8 cellular contexts compared by ENCODE assay signal in genomic region chr4:139698167-139698925, GRCh38. TPM values are rescaled to one million over a fixed set of nuclear protein-coding genes. Genes with fewer than 3 reads are reported as not detected.
A peak's percentile ranks its signal among the peaks of the same experiment; 100 is the strongest.
DNase-seq lines count a peak whose midpoint lies in the region; TF ChIP-seq lines count a peak whose summit lies in the region.
"Not testable (repeated sequence)": the region's sequence is repeated elsewhere in the genome, so short reads cannot be mapped to it uniquely, and the experiment has no call there.

No MANE protein-coding gene starts in this region.

- not testable (repeated sequence) for H3K36me3 ChIP-seq in BE2C; OCI-LY3 (replicated peaks; ENCODE audit: low read depth, low read length); cardiac muscle cell
- H3K36me3 ChIP-seq in adrenal gland (replicated peaks in 1 of 2) (peaks cover 0 to 10% of the 10 kb centered on the region in 2 donors), endodermal cell (ENCODE audit: control insufficient read depth, insufficient read depth, low read length) (peaks cover 88% of the 10 kb centered on the region)

- not testable (repeated sequence) for H3K4me1 ChIP-seq in BE2C; H9 (ENCODE audit: insufficient read depth, low read length); OCI-LY3 (ENCODE audit: low read length); adrenal gland (replicated peaks in 1 of 2); endodermal cell (ENCODE audit: control insufficient read depth, insufficient read depth, low read length); cardiac muscle cell (ENCODE audit: low read depth)

- H3K56ac ChIP-seq in H9 (ENCODE audit: insufficient read length, low read depth, low read length) = not testable (repeated sequence)

- H3T11ph ChIP-seq in H9 (ENCODE audit: low read length) = not testable (repeated sequence)

- WGBS in H9 (ENCODE audit: extremely low coverage, insufficient read length, low lambda C conversion rate) = no CpG with 5 or more reads among the region's 25 CpGs
- WGBS in adrenal gland, 4 donors = 85 to 99% (median 98%) methylated on average over 10 to 16 of the region's 25 CpGs
- 97 to 98% methylated on average over 7 to 12 of the region's 25 CpGs for WGBS in endodermal cell (ENCODE audit: insufficient coverage in 1 of 2, insufficient read length in 1 of 2), 2 experiments

- H4K20me1 ChIP-seq in H9 (ENCODE audit: control insufficient read depth, insufficient read depth, insufficient read length); OCI-LY3 (ENCODE audit: insufficient read depth, low read length): not testable (repeated sequence)

- not testable (repeated sequence) for H3K4me3 ChIP-seq in BE2C (ENCODE audit: low read depth, low read length); OCI-LY3 (ENCODE audit: low read length); adrenal gland; endodermal cell (ENCODE audit: low read length); cardiac muscle cell

- H3K4me2 ChIP-seq in H9 (ENCODE audit: insufficient read depth, insufficient read length, low read length); OCI-LY3 (ENCODE audit: low read length): not testable (repeated sequence)

- not testable (repeated sequence) for H3K14ac ChIP-seq in H9 (ENCODE audit: insufficient read depth, low read length)

- H2BK12ac ChIP-seq in H9 (ENCODE audit: insufficient read length, low read depth, low read length) = not testable (repeated sequence)

- not testable (repeated sequence) for H2BK120ac ChIP-seq in H9 (ENCODE audit: low read depth, low read length, poor library complexity, severe bottlenecking)

- not testable (repeated sequence) for H3K27me3 ChIP-seq in BE2C; H9 (ENCODE audit: insufficient read depth, low read length); OCI-LY3 (ENCODE audit: low read depth, low read length); adrenal gland; endodermal cell (ENCODE audit: control insufficient read depth, insufficient read depth, low read length, poor library complexity, severe bottlenecking); cardiac muscle cell

- intact Hi-C loops in adrenal gland (cut with DNase I) = not testable (repeated sequence)

- H3K4ac ChIP-seq in H9 (ENCODE audit: low read depth, low read length) = not testable (repeated sequence)

- not testable (repeated sequence) for H2BK15ac ChIP-seq in H9 (ENCODE audit: low read depth, low read length)

- not testable (repeated sequence) for H4K91ac ChIP-seq in H9 (ENCODE audit: insufficient read length, low read depth, low read length)

- not testable (repeated sequence) for H3K9me3 Mint-ChIP-seq in H9, endodermal cell, neural crest cell, type B pancreatic cell

- not testable (repeated sequence) for H4K5ac ChIP-seq in H9 (ENCODE audit: insufficient read length, low read depth, low read length)

- not testable (repeated sequence) for H2AFZ ChIP-seq in H9 (ENCODE audit: low read length); OCI-LY3 (ENCODE audit: low read depth, low read length)

- H2BK20ac ChIP-seq in H9 (ENCODE audit: low read depth, low read length, poor library complexity, severe bottlenecking) = not testable (repeated sequence)

- not testable (repeated sequence) for H3K79me1 ChIP-seq in H9 (ENCODE audit: insufficient read depth, low read depth, low read length, poor library complexity, severe bottlenecking)

- H3K27me3 Mint-ChIP-seq in H9 (ENCODE audit: low read depth); endodermal cell (ENCODE audit: insufficient read depth); neural crest cell (ENCODE audit: low read depth); type B pancreatic cell: not testable (repeated sequence)

- H3K4me3 Mint-ChIP-seq in H9, endodermal cell, neural crest cell, type B pancreatic cell: not testable (repeated sequence)

- not testable (repeated sequence) for H3K18ac ChIP-seq in H9 (ENCODE audit: insufficient read length, low read depth, low read length)

- H3K23ac ChIP-seq in H9 (ENCODE audit: insufficient read length, low read depth, low read length) = not testable (repeated sequence)

- not testable (repeated sequence) for H2BK5ac ChIP-seq in H9 (ENCODE audit: insufficient read length, low read length)

- H3K27ac ChIP-seq in H9 (ENCODE audit: insufficient read length, low read depth, low read length); OCI-LY3 (ENCODE audit: low read length); adrenal gland; endodermal cell (ENCODE audit: low read depth, low read length); cardiac muscle cell: not testable (repeated sequence)

- not testable (repeated sequence) for H4K8ac ChIP-seq in H9 (replicated peaks; ENCODE audit: insufficient read length, low read depth, low read length)

- H2AK5ac ChIP-seq in H9 (ENCODE audit: insufficient read length, low read length) = not testable (repeated sequence)

- not testable (repeated sequence) for H3K4me1 Mint-ChIP-seq in H9; neural crest cell; type B pancreatic cell (ENCODE audit: unreplicated experiment)
- H3K4me1 Mint-ChIP-seq in endodermal cell = peaks cover 12% of the 10 kb centered on the region

- TF ChIP-seq CTCF in BE2C (IDR thresholded peaks at IDR 0.05; ENCODE audit: low read depth, low read length) (peak; percentile 28), H9 (conservative IDR thresholded peaks at IDR 0.05) (peak; percentile 58), OCI-LY3 (IDR thresholded peaks at IDR 0.05; ENCODE audit: low read depth, low read length) (peak; percentile 20), adrenal gland (IDR thresholded peaks at IDR 0.05) (peak in 4 of 6 experiments; percentile 10 to 33 (median 22)), endodermal cell (conservative IDR thresholded peaks at IDR 0.05) (peak; percentile 71), cardiac muscle cell (IDR thresholded peaks at IDR 0.05; ENCODE audit: low read depth, low read length) (peak; percentile 27), neural crest cell (conservative IDR thresholded peaks at IDR 0.05) (peak; percentile 53), type B pancreatic cell (conservative IDR thresholded peaks at IDR 0.05) (peak; percentile 66)

- H3K79me2 ChIP-seq in H9 (ENCODE audit: insufficient read depth, low read length); OCI-LY3 (ENCODE audit: low read length): not testable (repeated sequence)

- H3K27ac Mint-ChIP-seq in H9; endodermal cell; neural crest cell (ENCODE audit: unreplicated experiment); type B pancreatic cell: not testable (repeated sequence)

- H3K9me3 ChIP-seq in BE2C; H9 (ENCODE audit: control insufficient read depth, low read depth, low read length); OCI-LY3 (ENCODE audit: insufficient read depth, low read length); adrenal gland (replicated peaks in 1 of 3); cardiac muscle cell (ENCODE audit: low read depth): not testable (repeated sequence)
- peaks cover 11% of the 10 kb centered on the region for H3K9me3 ChIP-seq in endodermal cell (ENCODE audit: control insufficient read depth, low read length)

- H3K36me3 Mint-ChIP-seq in H9 (ENCODE audit: insufficient read depth in 1 of 3, low read depth in 3 of 3) = not testable (repeated sequence)
- H3K36me3 Mint-ChIP-seq in endodermal cell (ENCODE audit: low read depth) (peaks cover 81% of the 10 kb centered on the region), neural crest cell (ENCODE audit: low read depth) (peaks cover 11% of the 10 kb centered on the region), type B pancreatic cell (peaks cover 24% of the 10 kb centered on the region)

- TF ChIP-seq POLR2A in adrenal gland (IDR thresholded peaks at IDR 0.05) = not testable (repeated sequence)

- H3K9ac ChIP-seq in H9 (ENCODE audit: extremely low read depth, insufficient read length, low read length); OCI-LY3 (ENCODE audit: low read length); endodermal cell (ENCODE audit: extremely low read depth, low read length, poor library complexity, severe bottlenecking): not testable (repeated sequence)

- DNase-seq in BE2C; H9; adrenal gland; endodermal cell; neural crest cell (ENCODE audit: low read depth, low spot score); type B pancreatic cell (ENCODE audit: extremely low spot score, unreplicated experiment): not testable (repeated sequence)
- peak in 1 of 2 donors; percentile 23 for DNase-seq in cardiac muscle cell (ENCODE audit: low read depth in 1 of 2, low spot score in 1 of 2)

- H3K23me2 ChIP-seq in H9 (ENCODE audit: insufficient read length, low read depth, low read length, poor library complexity, severe bottlenecking) = not testable (repeated sequence)

RNA-seq across cellular contexts. Expression of gene MGST2, which starts 32.7 kb away (rescaled TPM):
- polyA plus RNA-seq in BE2C (2012; ENCODE audit: insufficient read depth, insufficient read length, low read depth) = 10.0 TPM
- total RNA-seq in H9 (2021) (6.4 and 6.5 TPM in 2 replicates), adrenal gland (100 to 1,000 TPM in 7 of 8 donors, 10 to 100 TPM in 1; 95.5 to 246 (median 122) TPM), endodermal cell (100 to 1,000 TPM; 188 to 215 TPM), cardiac muscle cell (36.5 and 57.1 TPM in 2 replicates), neural crest cell (15.0 and 15.3 TPM in 2 replicates), type B pancreatic cell (ENCODE audit: low replicate concordance) (43.2 and 63.3 TPM in 2 replicates)
- polyA plus RNA-seq in adrenal gland (100 to 1,000 TPM; 110 to 271 (median 154) TPM), cardiac muscle cell (66.9 and 90.8 TPM in 2 replicates)
- 53.2 TPM for polyA plus RNA-seq in endodermal cell (2013, experiment 1 of 2)
- polyA plus RNA-seq in endodermal cell (2013, experiment 2 of 2) = 60.4 TPM

Comparison
In these comparisons a context has a peak if more than half of its experiments do, and no peak if none do; other contexts are left out.
1. CTCF ChIP-seq: peak in every context shown above with its lines; median percentile 71 in endodermal cell; 66 in type B pancreatic cell; 58 in H9; 53 in neural crest cell; 28 in BE2C; 27 in cardiac muscle cell; 22 in adrenal gland; 20 in OCI-LY3.